16 cellular contexts compared by ENCODE assay signal in the genomic region with DNA sequence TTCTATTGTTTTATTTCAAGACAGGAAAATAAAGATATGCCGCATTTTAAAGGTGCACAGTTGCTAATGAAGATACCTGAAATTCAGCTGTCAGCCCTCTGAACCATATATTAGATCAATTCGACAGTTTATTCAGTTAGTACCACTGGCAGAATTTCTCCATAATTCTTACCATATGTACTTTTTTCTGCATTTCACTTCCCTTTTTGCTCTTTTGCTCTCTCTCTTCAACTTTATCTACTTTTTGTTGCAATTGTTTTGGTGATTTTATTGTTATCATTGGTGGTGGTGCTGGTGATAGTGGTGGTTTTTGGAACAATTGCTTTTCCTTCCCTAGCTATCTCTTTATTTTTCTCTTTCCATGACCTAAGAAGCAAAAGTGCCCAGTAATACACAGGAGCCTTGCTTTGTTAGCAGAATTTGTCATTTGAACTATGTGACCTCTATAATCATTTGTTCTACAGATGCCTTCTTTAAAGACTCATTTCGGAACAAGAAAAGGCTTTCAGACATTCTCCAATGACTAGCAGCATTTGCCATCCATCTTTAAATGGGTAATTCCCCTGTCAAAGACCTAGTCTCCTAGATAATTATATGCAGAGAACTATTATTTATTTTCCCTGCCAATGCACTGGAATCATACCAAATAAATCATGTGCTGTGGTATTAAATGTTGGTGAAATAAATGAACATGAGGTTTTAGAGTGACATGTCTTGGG.
DNase-seq lines count a peak whose midpoint lies in the region; ATAC-seq and TF ChIP-seq lines count a peak whose summit lies in the region.
"Had no signal": no experiment of that assay in that cellular context is flagged by ENCODE, and none has a peak within 500 bp of the region (broad histone marks: within the 10 kb centered on the region; RNA-seq: fewer than 3 reads in every experiment).

No MANE protein-coding gene starts in this region.

- no peak overlapping the region for H3K4me3 ChIP-seq in foreskin fibroblast (ENCODE audit: low read depth in 1 of 2, low read length in 2 of 2)
- H3K4me3 ChIP-seq: thoracic aorta had no signal

- ATAC-seq in SK-N-SH treated with all-trans-retinoic acid at 6 μM for 48 hours (peak; percentile 21; the same call in 2 of the 3 replicates), GM21526 (IDR thresholded peaks at IDR 0.05; ENCODE audit: low FRiP score, unreplicated experiment) (no peak), HG03135 (IDR thresholded peaks at IDR 0.05; ENCODE audit: unreplicated experiment) (no peak)
- ATAC-seq: naive thymus-derived CD8-positive, alpha-beta T cell had no signal

- DNase-seq in A172 (ENCODE audit: low spot score) (peak; percentile 95), M059J (ENCODE audit: low read depth) (peak; percentile 69), foreskin fibroblast (peak; percentile 45 to 67), NCI-H2081 (lab: John Stamatoyannopoulos, UW) (no peak)
- no peak for DNase-seq in stimulated activated CD4-positive, alpha-beta T cell treated with anti-CD3 and anti-CD28 coated beads, Interleukin-4, amount 100 ng/mL, for 24 hours
- DNase-seq: activated CD8-positive, alpha-beta memory T cell treated with anti-CD3 and anti-CD28 coated beads for 24 hours; activated effector memory CD4-positive, alpha-beta T cell treated with Interleukin-2 at 50 U/mL for 16 hours; KG1; naive thymus-derived CD8-positive, alpha-beta T cell; NCI-H187 treated with DMSO at 0.1 percent for 48 hours; NCI-H748 treated with DMSO at 0.1 percent for 48 hours; SHP77 treated with DMSO at 0.1 percent for 48 hours had no signal

- no peak for TF ChIP-seq CTCF in foreskin fibroblast (IDR thresholded peaks at IDR 0.05; ENCODE audit: low read depth, low read length)

TF ChIP-seq in SK-N-SH treated with all-trans-retinoic acid at 6 μM for 48 hours, 23 proteins besides CTCF, POLR2A, EP300 and RAD21:
- peak; percentile 79 for TF ChIP-seq ZC3H10 (CRISPR knock-in tag; IDR thresholded peaks at IDR 0.05)
- no peak for TF ChIP-seq ESRRG (CRISPR knock-in tag; IDR thresholded peaks at IDR 0.05)
- peak; percentile 97 for TF ChIP-seq ISL1 (CRISPR knock-in tag; IDR thresholded peaks at IDR 0.05)
- peak; percentile 98 for TF ChIP-seq TOX (CRISPR knock-in tag; IDR thresholded peaks at IDR 0.05; ENCODE audit: borderline replicate concordance)
- TF ChIP-seq ZNF8 (CRISPR knock-in tag; IDR thresholded peaks at IDR 0.05), result no peak
- no peak for TF ChIP-seq ZFP30 (CRISPR knock-in tag; IDR thresholded peaks at IDR 0.05)
- no peak for TF ChIP-seq ZFP3 (CRISPR knock-in tag; IDR thresholded peaks at IDR 0.05)

Comparison
In these comparisons a context has a peak if more than half of its experiments do, and no peak if none do; other contexts are left out.
1. DNase-seq: peak in A172 (single experiment), M059J (single experiment) and foreskin fibroblast (2 of 2); none in stimulated activated CD4-positive, alpha-beta T cell treated with anti-CD3 and anti-CD28 coated beads, Interleukin-4, amount 100 ng/mL, for 24 hours (single experiment) and NCI-H2081 (0 of 2).